13 cellular contexts compared by ENCODE assay signal in the genomic region with DNA sequence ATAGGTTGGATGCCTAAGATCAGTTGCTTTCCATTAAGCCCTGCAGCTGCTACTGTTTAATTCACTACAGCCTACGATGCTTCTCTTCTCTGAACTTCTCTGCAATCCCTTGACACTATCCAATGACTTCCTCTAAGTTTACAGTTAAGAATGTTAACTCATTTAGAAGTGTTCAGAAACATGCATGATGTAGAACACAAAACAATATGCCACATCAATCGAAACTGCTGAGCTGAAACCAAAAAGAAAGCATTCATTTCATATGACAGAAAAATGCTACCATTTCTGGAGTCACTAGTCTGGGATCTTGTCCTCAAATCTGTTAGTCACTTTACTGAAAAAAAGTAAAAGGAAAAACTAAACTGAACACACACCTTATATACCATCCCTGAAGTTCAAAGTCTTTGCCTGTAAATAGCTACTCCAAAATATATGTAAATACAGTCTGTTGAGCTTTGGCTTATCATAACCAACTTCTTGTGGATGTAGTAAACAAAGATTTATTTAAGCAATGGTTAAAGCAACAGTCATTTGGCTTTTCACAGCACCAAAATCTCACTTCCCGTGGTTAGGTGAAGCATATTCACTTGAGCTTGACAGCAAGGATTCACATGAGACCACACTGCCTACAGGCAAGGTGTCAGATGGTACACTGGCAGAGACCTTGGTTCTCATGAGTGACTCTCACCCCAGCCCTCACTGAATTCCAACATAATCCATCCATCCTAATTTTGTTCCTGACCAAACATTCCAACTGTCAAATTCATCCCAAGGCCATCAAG.
DNase-seq lines count a peak whose midpoint lies in the region; ATAC-seq lines count a peak whose summit lies in the region.
"Had no signal": no experiment of that assay in that cellular context is flagged by ENCODE, and none has a peak within 500 bp of the region (broad histone marks: within the 10 kb centered on the region; RNA-seq: fewer than 3 reads in every experiment).

No MANE protein-coding gene starts in this region.

- H3K4me3 ChIP-seq in BLaER1 treated with 17β-estradiol and CSF1 and Interleukin-3, amounts not matched to agents 10 nM and 100 nM: no peak overlapping the region; a peak in 1 of 20 replicates
- H3K4me3 ChIP-seq: A549 had no signal

- no peaks in the 10 kb centered on the region for H3K27me3 ChIP-seq in BLaER1 treated with 17β-estradiol and CSF1 and Interleukin-3, amounts not matched to agents 10 nM and 100 nM

- no peak overlapping the region for H3K4me3 Mint-ChIP-seq in activated CD4-positive, alpha-beta T cell treated with anti-CD3 and anti-CD28 coated beads for 36 hours

- H3K27ac Mint-ChIP-seq in activated CD4-positive, alpha-beta T cell treated with anti-CD3 and anti-CD28 coated beads for 36 hours: no peak overlapping the region

- no peaks in the 10 kb centered on the region for H4K20me1 ChIP-seq in BLaER1 treated with 17β-estradiol and CSF1 and Interleukin-3, amounts not matched to agents 10 nM and 100 nM

- no peaks in the 10 kb centered on the region for H3K36me3 Mint-ChIP-seq in activated CD4-positive, alpha-beta T cell treated with anti-CD3 and anti-CD28 coated beads for 36 hours (ENCODE audit: low read depth)

- H3K4me1 Mint-ChIP-seq in activated CD4-positive, alpha-beta T cell treated with anti-CD3 and anti-CD28 coated beads for 36 hours: no peaks in the 10 kb centered on the region

- intact Hi-C loops in activated CD4-positive, alpha-beta T cell treated with anti-CD3 and anti-CD28 coated beads for 36 hours (cut with DNase I, micrococcal nuclease): loop anchor here in 1 of 2 experiments (10.0 kb wide), 1 partner anchor 81 kb away; no protein-coding TSS in a partner anchor

- H3K27me3 Mint-ChIP-seq in activated CD4-positive, alpha-beta T cell treated with anti-CD3 and anti-CD28 coated beads for 36 hours: no peaks in the 10 kb centered on the region

- peak overlapping the region; percentile 45 to 90 (median 71) for H3K4me2 ChIP-seq in BLaER1 treated with 17β-estradiol and CSF1 and Interleukin-3, amounts not matched to agents 10 nM and 100 nM
- H3K4me2 ChIP-seq: A549 had no signal

- ATAC-seq in GM19025 (IDR thresholded peaks at IDR 0.05; ENCODE audit: low read depth, unreplicated experiment) (peak; percentile 75), HG02623 (IDR thresholded peaks at IDR 0.05; ENCODE audit: unreplicated experiment) (peak; percentile 83), HG03432 (IDR thresholded peaks at IDR 0.05; ENCODE audit: unreplicated experiment) (peak; percentile 95)
- no peak for ATAC-seq in activated CD4-positive, alpha-beta T cell treated with anti-CD3 and anti-CD28 coated beads for 36 hours
- ATAC-seq: A549 had no signal

- CTCF ChIA-PET in activated CD4-positive, alpha-beta T cell treated with anti-CD3 and anti-CD28 coated beads for 36 hours (lab: Charles Lee): no interaction called here

- peaks cover 2% of the 10 kb centered on the region for H3K9me3 Mint-ChIP-seq in activated CD4-positive, alpha-beta T cell treated with anti-CD3 and anti-CD28 coated beads for 36 hours (ENCODE audit: low read depth)

- no peak for DNase-seq in activated CD4-positive, alpha-beta T cell treated with anti-CD3 and anti-CD28 coated beads for 36 hours
- DNase-seq in kidney tubule cell (ENCODE audit: low spot score) (no peak), pons (ENCODE audit: low spot score) (no peak), GM19238 (ENCODE audit: insufficient read length, low spot score) (no peak)
- DNase-seq: DMS79 treated with DMSO at 0.1 percent for 48 hours; effector memory CD4-positive, alpha-beta T cell; NCI-H187; occipital lobe had no signal

- POLR2A ChIA-PET in activated CD4-positive, alpha-beta T cell treated with anti-CD3 and anti-CD28 coated beads for 36 hours (lab: Charles Lee): no interaction called here

- H3K27ac ChIP-seq in BLaER1 treated with 17β-estradiol and CSF1 and Interleukin-3, amounts not matched to agents 10 nM and 100 nM: peak overlapping the region in 6 of 11 experiments; percentile 65 to 80 (median 73); a peak in 9 of 22 replicates

- H3K4me1 ChIP-seq in BLaER1 treated with 17β-estradiol and CSF1 and Interleukin-3, amounts not matched to agents 10 nM and 100 nM: peaks cover 26 to 47% (median 30%) of the 10 kb centered on the region in 10 experiments

- no peaks in the 10 kb centered on the region for H3K36me3 ChIP-seq in BLaER1 treated with 17β-estradiol and CSF1 and Interleukin-3, amounts not matched to agents 10 nM and 100 nM

- H3K9me3 ChIP-seq in BLaER1 treated with 17β-estradiol and CSF1 and Interleukin-3, amounts not matched to agents 10 nM and 100 nM (replicated peaks in 1 of 11): peaks cover 0 to 7% (median 0%) of the 10 kb centered on the region in 11 experiments; a peak in 3 of 22 replicates
- H3K9me3 ChIP-seq: A549 had no signal

- no peak overlapping the region for H3K9ac ChIP-seq in BLaER1 treated with 17β-estradiol and CSF1 and Interleukin-3, amounts not matched to agents 10 nM and 100 nM
